In the genomic region with DNA sequence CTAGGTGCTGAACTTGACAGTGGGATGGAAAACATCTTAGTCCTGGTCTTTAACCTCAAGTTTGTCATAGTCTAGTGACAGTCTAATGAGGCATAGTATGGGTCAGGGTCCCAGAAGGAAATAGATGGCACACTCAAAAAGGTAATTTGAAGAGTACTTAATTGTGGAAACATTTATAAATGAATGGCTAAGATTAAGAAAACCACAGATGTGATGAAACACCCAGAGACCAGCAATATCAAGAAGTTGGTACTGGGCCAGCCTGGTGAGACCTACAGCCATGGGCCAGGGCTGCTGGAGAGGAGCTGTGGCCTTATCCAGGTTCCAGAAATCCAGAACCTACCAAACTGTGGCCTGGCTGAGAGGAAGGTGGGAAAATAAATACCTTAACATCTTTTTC, we compare ENCODE assay signal across 18 cellular contexts.
"Had no signal": no experiment of that assay in that cellular context is flagged by ENCODE, and none has a peak within 500 bp of the region (broad histone marks: within the 10 kb centered on the region; RNA-seq: fewer than 3 reads in every experiment).

No MANE protein-coding gene starts in this region.

- DNase-seq: activated CD4-positive, alpha-beta T cell treated with anti-CD3 and anti-CD28 coated beads, Interleukin-2, amount 10 ng/mL, durations not matched to agents 7 days and 5 days; activated CD8-positive, alpha-beta T cell treated with anti-CD3 and anti-CD28 coated beads, Interleukin-2, amount 10 ng/mL, durations not matched to agents 7 days and 5 days; activated naive CD4-positive, alpha-beta T cell treated with anti-CD3 and anti-CD28 coated beads for 36 hours; activated T-cell treated with anti-CD3 and anti-CD28 coated beads, Interleukin-2, amount 50 U/mL, for 4 hours; anterior cingulate cortex; nucleus accumbens; retina; stimulated activated naive B cell treated with anti-CD40 and anti-IgM and Interleukin-4, amounts not matched to agents 10 μg/mL and 1 μg/mL and 100 μg/mL, for 72 hours; T-helper 1 cell; T1000 had no signal

- H3K36me3 Mint-ChIP-seq: brain; mesothelial cell of epicardium; natural killer cell treated with Interleukin-12 subunit alpha and Interleukin-12 subunit beta and Interleukin-15 and Interleukin-18, amount 100 ng/mL, for 72 hours; stimulated activated naive B cell treated with anti-CD40 and anti-IgM and Interleukin-4, amounts not matched to agents 10 μg/mL and 1 μg/mL and 100 μg/mL, for 72 hours had no signal

- H3K4me3 ChIP-seq: coronary artery, lung had no signal

- ATAC-seq: activated CD8-positive, alpha-beta T cell treated with anti-CD3 and anti-CD28 coated beads, Interleukin-2, amount 10 ng/mL, durations not matched to agents 7 days and 5 days; activated T-cell treated with anti-CD3 and anti-CD28 coated beads, Interleukin-2, amount 50 U/mL, for 4 hours; esophagus mucosa; left lobe of liver; natural killer cell treated with Interleukin-12 subunit alpha and Interleukin-12 subunit beta and Interleukin-15 and Interleukin-18, amount 100 ng/mL, for 72 hours; stimulated activated naive B cell treated with anti-CD40 and anti-IgM and Interleukin-4, amounts not matched to agents 10 μg/mL and 1 μg/mL and 100 μg/mL, for 72 hours had no signal

- H3K4me3 Mint-ChIP-seq: activated CD4-positive, alpha-beta T cell treated with anti-CD3 and anti-CD28 coated beads, Interleukin-2, amount 10 ng/mL, durations not matched to agents 7 days and 5 days; activated CD8-positive, alpha-beta T cell treated with anti-CD3 and anti-CD28 coated beads, Interleukin-2, amount 10 ng/mL, durations not matched to agents 7 days and 5 days; activated naive CD4-positive, alpha-beta T cell treated with anti-CD3 and anti-CD28 coated beads for 36 hours; activated T-cell treated with anti-CD3 and anti-CD28 coated beads, Interleukin-2, amount 50 U/mL, for 4 hours; brain; central memory CD8-positive, alpha-beta T cell; mesothelial cell of epicardium; natural killer cell treated with Interleukin-12 subunit alpha and Interleukin-12 subunit beta and Interleukin-15 and Interleukin-18, amount 100 ng/mL, for 72 hours; stimulated activated naive B cell treated with anti-CD40 and anti-IgM and Interleukin-4, amounts not matched to agents 10 μg/mL and 1 μg/mL and 100 μg/mL, for 72 hours had no signal

- H3K9me3 Mint-ChIP-seq: activated CD4-positive, alpha-beta T cell treated with anti-CD3 and anti-CD28 coated beads, Interleukin-2, amount 10 ng/mL, durations not matched to agents 7 days and 5 days; activated naive CD4-positive, alpha-beta T cell treated with anti-CD3 and anti-CD28 coated beads for 36 hours; activated T-cell treated with anti-CD3 and anti-CD28 coated beads, Interleukin-2, amount 50 U/mL, for 4 hours; central memory CD8-positive, alpha-beta T cell; natural killer cell treated with Interleukin-12 subunit alpha and Interleukin-12 subunit beta and Interleukin-15 and Interleukin-18, amount 100 ng/mL, for 72 hours; stimulated activated naive B cell treated with anti-CD40 and anti-IgM and Interleukin-4, amounts not matched to agents 10 μg/mL and 1 μg/mL and 100 μg/mL, for 72 hours had no signal

- H3K27ac Mint-ChIP-seq: activated CD4-positive, alpha-beta T cell treated with anti-CD3 and anti-CD28 coated beads, Interleukin-2, amount 10 ng/mL, durations not matched to agents 7 days and 5 days; activated CD8-positive, alpha-beta T cell treated with anti-CD3 and anti-CD28 coated beads, Interleukin-2, amount 10 ng/mL, durations not matched to agents 7 days and 5 days; activated naive CD4-positive, alpha-beta T cell treated with anti-CD3 and anti-CD28 coated beads for 36 hours; brain; mesothelial cell of epicardium; natural killer cell treated with Interleukin-12 subunit alpha and Interleukin-12 subunit beta and Interleukin-15 and Interleukin-18, amount 100 ng/mL, for 72 hours; stimulated activated naive B cell treated with anti-CD40 and anti-IgM and Interleukin-4, amounts not matched to agents 10 μg/mL and 1 μg/mL and 100 μg/mL, for 72 hours had no signal

- H3K4me1 Mint-ChIP-seq: activated CD4-positive, alpha-beta T cell treated with anti-CD3 and anti-CD28 coated beads, Interleukin-2, amount 10 ng/mL, durations not matched to agents 7 days and 5 days; brain; central memory CD8-positive, alpha-beta T cell; stimulated activated naive B cell treated with anti-CD40 and anti-IgM and Interleukin-4, amounts not matched to agents 10 μg/mL and 1 μg/mL and 100 μg/mL, for 72 hours had no signal

- H3K27ac ChIP-seq: coronary artery had no signal

- H3K27me3 Mint-ChIP-seq: brain; stimulated activated naive B cell treated with anti-CD40 and anti-IgM and Interleukin-4, amounts not matched to agents 10 μg/mL and 1 μg/mL and 100 μg/mL, for 72 hours had no signal
